In the genomic region with DNA sequence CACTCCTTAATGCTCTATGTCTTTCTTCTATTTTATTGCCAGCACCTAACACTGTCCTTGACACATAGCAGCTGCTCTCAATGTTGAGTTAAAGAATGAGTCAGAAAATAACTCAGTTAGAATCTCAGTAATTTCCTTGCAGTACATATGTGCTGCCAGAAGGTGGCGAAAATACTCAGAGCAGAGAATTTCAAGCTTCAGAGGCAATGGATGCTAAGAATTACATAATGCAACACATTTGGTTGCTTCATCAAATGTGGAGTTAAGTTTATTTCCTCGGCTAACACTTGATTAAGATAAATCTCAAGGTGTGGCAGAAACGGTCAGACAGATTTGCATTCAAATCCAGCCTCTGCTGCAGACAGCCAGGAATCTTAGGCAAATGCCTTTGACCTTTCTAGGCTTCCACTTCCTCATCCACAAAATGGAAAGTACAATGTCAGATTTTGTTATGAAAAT, we compare ENCODE assay signal across 8 cellular contexts.
DNase-seq lines count a peak whose midpoint lies in the region; ATAC-seq and TF ChIP-seq lines count a peak whose summit lies in the region.

No MANE protein-coding gene starts in this region.

- DNase-seq in NCI-H2081 (lab: John Stamatoyannopoulos, UW) (peak; percentile 53 to 62), NCI-H2081 treated with DMSO at 0.1 percent for 48 hours (lab: John Stamatoyannopoulos, UW) (no peak), HuH-7.5 (ENCODE audit: low spot score) (peak; percentile 28), OCI-LY7 (ENCODE audit: low spot score) (peak; percentile 68), adipocyte (ENCODE audit: low read depth) (peak; percentile 93), left ventricle myocardium inferior (no peak), retinal pigment epithelial cell (ENCODE audit: low read depth) (peak; percentile 34)

- CTCF ChIA-PET in OCI-LY7 (lab: Charles Lee; ENCODE audit: unreplicated experiment) = interaction anchor here (0.8 to 1.7 kb wide), 3 partner anchors 11 to 25 kb away, joined by 3 to 5 read pairs (median 3); no protein-coding TSS in a partner anchor

- H3K9ac ChIP-seq in adipocyte (ENCODE audit: low read length) = no peak overlapping the region

- H3K9me2 ChIP-seq in OCI-LY7 (ENCODE audit: insufficient read depth, low read length) = no peaks in the 10 kb centered on the region

- no peaks in the 10 kb centered on the region for H3K9me3 ChIP-seq in OCI-LY7 (ENCODE audit: low read length)
- no peaks in the 10 kb centered on the region for H3K9me3 ChIP-seq in adipocyte (ENCODE audit: control insufficient read depth, low read length)
- no peaks in the 10 kb centered on the region for H3K9me3 ChIP-seq in left ventricle myocardium inferior (replicated peaks)

- H3K27ac ChIP-seq in OCI-LY7 (ENCODE audit: low read depth, low read length, poor library complexity, severe bottlenecking) (no peak overlapping the region), left ventricle myocardium inferior (replicated peaks) (peak overlapping the region; percentile 24)

- H4K20me1 ChIP-seq in OCI-LY7 (ENCODE audit: insufficient read depth, low read length) = no peaks in the 10 kb centered on the region

- peak; percentile 83 for ATAC-seq in GM21825 (IDR thresholded peaks at IDR 0.05; ENCODE audit: unreplicated experiment)

- H2AFZ ChIP-seq in OCI-LY7 (ENCODE audit: low read length) = peak overlapping the region; percentile 63; the same call in 1 of the 2 replicates

- BruUV-seq in OCI-LY7 (replicated peaks; lab: Mats Ljungman, UMichigan) = no TSS peak

- H3K4me1 ChIP-seq in OCI-LY7 (ENCODE audit: insufficient read depth, low read length, poor library complexity, severe bottlenecking) = peaks cover 5% of the 10 kb centered on the region
- peaks cover 22% of the 10 kb centered on the region for H3K4me1 ChIP-seq in adipocyte (ENCODE audit: control insufficient read depth, insufficient read depth, low read length)
- peaks cover 37% of the 10 kb centered on the region for H3K4me1 ChIP-seq in left ventricle myocardium inferior

- TF ChIP-seq CTCF in OCI-LY7 (conservative IDR thresholded peaks at IDR 0.05; ENCODE audit: low read length) = peak; percentile 97
- peak; percentile 88 for TF ChIP-seq CTCF in left ventricle myocardium inferior (IDR thresholded peaks at IDR 0.05; ENCODE audit: borderline replicate concordance)
- peak; percentile 87 for TF ChIP-seq CTCF in retinal pigment epithelial cell (conservative IDR thresholded peaks at IDR 0.05; ENCODE audit: low read depth, low read length)

- H3K4me2 ChIP-seq in OCI-LY7 (ENCODE audit: low read length) = 0 out of 2 replicates have a peak overlapping the region, but pooled peaks have one; percentile 10

- intact Hi-C loops in OCI-LY7 (cut with micrococcal nuclease; ENCODE audit: unreplicated experiment) = loop anchor here (1.0 to 2.0 kb wide), 3 partner anchors 471 to 533 kb away; no protein-coding TSS in a partner anchor
- intact Hi-C loops in left ventricle myocardium inferior (cut with micrococcal nuclease) = no loop called here

- H3K4me3 ChIP-seq in OCI-LY7 (ENCODE audit: low read depth, low read length, poor library complexity, severe bottlenecking) (no peak overlapping the region), adipocyte (ENCODE audit: low read length) (no peak overlapping the region), left ventricle myocardium inferior (no peak overlapping the region), retinal pigment epithelial cell (ENCODE audit: low read length) (no peak overlapping the region)

- H3K36me3 ChIP-seq in OCI-LY7 (ENCODE audit: insufficient read depth, low read length) = no peaks in the 10 kb centered on the region
- no peaks in the 10 kb centered on the region for H3K36me3 ChIP-seq in adipocyte (ENCODE audit: control insufficient read depth, insufficient read depth, low read length, severe bottlenecking)
- no peaks in the 10 kb centered on the region for H3K36me3 ChIP-seq in left ventricle myocardium inferior

- POLR2A ChIA-PET in OCI-LY7 (lab: Charles Lee) = interaction anchor here (0.6 to 1.2 kb wide), 4 partner anchors 10 to 129 kb away, joined by 3 to 8 read pairs (median 4); a partner anchor contains a TSS

- H3K27me3 ChIP-seq in adipocyte (replicated peaks; ENCODE audit: control insufficient read depth, insufficient read depth, low read length) (no peaks in the 10 kb centered on the region), left ventricle myocardium inferior (ENCODE audit: low read depth) (no peaks in the 10 kb centered on the region)

- H3K79me2 ChIP-seq in OCI-LY7 (ENCODE audit: insufficient read depth, low read depth, low read length) = no peaks in the 10 kb centered on the region

Comparison
In these comparisons a context has a peak if more than half of its experiments do, and no peak if none do; other contexts are left out.
1. DNase-seq: peak in NCI-H2081 (2 of 2), HuH-7.5 (single experiment), OCI-LY7 (single experiment), adipocyte (single experiment) and retinal pigment epithelial cell (single experiment); none in NCI-H2081 treated with DMSO at 0.1 percent for 48 hours (single experiment) and left ventricle myocardium inferior (single experiment).
2. Peak in every context shown above with its lines, with median percentiles within 50 percentile points of each other: CTCF ChIP-seq.